ENCODE assay signal across 1 cellular context in genomic region chr19:53102186-53102585, GRCh38.
TF ChIP-seq lines count a peak whose summit lies in the region.

No MANE protein-coding gene starts in this region.

TF ChIP-seq in HCT116, 20 proteins besides CTCF, POLR2A, EP300 and RAD21 (continued from another document):
- TF ChIP-seq REST (IDR thresholded peaks at IDR 0.05; ENCODE audit: low read depth) (no peak), TCF7L2 (IDR thresholded peaks at IDR 0.05; ENCODE audit: borderline replicate concordance, extremely low read depth, insufficient read depth, insufficient read length) (no peak)
